Comparison of ENCODE assay signal across 9 cellular contexts in the genomic region with DNA sequence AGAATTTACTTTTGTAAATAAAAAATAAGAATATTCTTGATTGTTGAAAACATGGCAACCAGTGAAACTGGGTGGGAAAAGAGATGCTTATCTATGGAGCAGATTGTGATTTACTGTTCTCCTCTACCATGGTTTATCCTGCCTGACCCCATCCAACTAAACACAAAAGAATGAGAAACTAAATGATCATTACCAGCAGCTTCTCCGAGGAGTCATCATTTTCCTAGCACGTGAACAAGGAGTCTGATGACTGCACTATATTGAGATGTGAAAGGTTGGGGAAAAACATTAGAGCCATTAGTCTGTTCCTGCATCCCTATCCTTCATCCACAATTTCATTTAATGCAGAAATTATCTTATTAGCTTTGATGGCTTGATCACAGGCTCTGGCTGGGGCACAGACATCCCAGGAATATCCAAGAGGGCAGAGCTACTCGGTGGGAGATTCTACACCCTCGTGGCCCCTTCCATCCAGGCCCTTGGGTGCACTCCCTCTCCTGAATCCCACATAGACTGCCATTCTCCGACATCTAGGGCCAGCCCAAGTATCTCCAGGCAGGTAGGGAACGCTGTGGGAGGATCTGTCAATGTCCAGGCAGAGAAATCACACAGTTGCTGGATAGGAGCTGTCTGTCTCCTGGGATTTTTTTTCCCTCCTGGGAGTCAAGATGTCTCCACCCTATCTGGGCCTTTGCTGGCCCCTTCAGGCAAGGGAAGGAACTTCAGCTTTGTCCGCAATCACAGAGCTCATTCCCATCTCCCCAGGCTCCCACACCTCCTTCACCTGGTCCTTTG. TPM values are rescaled to one million over a fixed set of nuclear protein-coding genes. Genes with fewer than 3 reads are reported as not detected.
DNase-seq lines count a peak whose midpoint lies in the region; ATAC-seq and TF ChIP-seq lines count a peak whose summit lies in the region.
"Had no signal": no experiment of that assay in that cellular context is flagged by ENCODE, and none has a peak within 500 bp of the region (broad histone marks: within the 10 kb centered on the region; RNA-seq: fewer than 3 reads in every experiment).

No MANE protein-coding gene starts in this region.

- TF ChIP-seq CTCF in CD4-positive, alpha-beta T cell (IDR thresholded peaks at IDR 0.05), result peak; percentile 23
- TF ChIP-seq CTCF in GM20000 (IDR thresholded peaks at IDR 0.05; ENCODE audit: extremely low read depth, missing control alignments), result peak; percentile 62
- TF ChIP-seq CTCF in brain microvascular endothelial cell (IDR thresholded peaks at IDR 0.05; ENCODE audit: low read depth, low read length, missing control alignments), result peak; percentile 95
- peak; percentile 64 to 71 for TF ChIP-seq CTCF in left lung (IDR thresholded peaks at IDR 0.05)
- peak; percentile 74 for TF ChIP-seq CTCF in upper lobe of right lung (IDR thresholded peaks at IDR 0.05)

- no peak overlapping the region for H3K27ac ChIP-seq in CD4-positive, alpha-beta T cell (ENCODE audit: low read depth, low read length)
- H3K27ac ChIP-seq in brain microvascular endothelial cell (no peak overlapping the region), left lung (no peak overlapping the region), upper lobe of right lung (no peak overlapping the region)

- H3K9me3 ChIP-seq in CD4-positive, alpha-beta T cell (ENCODE audit: control insufficient read depth, low read length), result no peaks in the 10 kb centered on the region
- no peaks in the 10 kb centered on the region for H3K9me3 ChIP-seq in left lung
- no peaks in the 10 kb centered on the region for H3K9me3 ChIP-seq in upper lobe of right lung

- intact Hi-C loops in CD4-positive, alpha-beta T cell (cut with DNase I, micrococcal nuclease), result no loop called here
- intact Hi-C loops in left lung (cut with DNase I) (no loop called here), upper lobe of right lung (cut with DNase I) (no loop called here)

- H3K4me1 ChIP-seq in left lung (no peaks in the 10 kb centered on the region), upper lobe of right lung (no peaks in the 10 kb centered on the region)

- H3K36me3 ChIP-seq in brain microvascular endothelial cell (replicated peaks), result no peaks in the 10 kb centered on the region
- H3K36me3 ChIP-seq in left lung, result no peaks in the 10 kb centered on the region
- no peaks in the 10 kb centered on the region for H3K36me3 ChIP-seq in upper lobe of right lung

- H3K27me3 Mint-ChIP-seq in CD4-positive, alpha-beta T cell, result peaks cover 38% of the 10 kb centered on the region

- H3K4me3 ChIP-seq in brain microvascular endothelial cell (ENCODE audit: low read depth, low read length), result no peak overlapping the region
- no peak overlapping the region for H3K4me3 ChIP-seq in left lung
- H3K4me3 ChIP-seq in upper lobe of right lung, result no peak overlapping the region

- H3K9me3 Mint-ChIP-seq in CD4-positive, alpha-beta T cell, result no peaks in the 10 kb centered on the region

- POLR2A ChIA-PET in CD4-positive, alpha-beta T cell (lab: Charles Lee), result no interaction called here

- no peaks in the 10 kb centered on the region for H3K4me1 Mint-ChIP-seq in CD4-positive, alpha-beta T cell (ENCODE audit: low read depth)

- CTCF ChIA-PET in CD4-positive, alpha-beta T cell (lab: Charles Lee), result interaction anchor here (1.0 to 1.2 kb wide), 2 partner anchors 12 to 321 kb away, joined by 3 to 4 read pairs; no protein-coding TSS in a partner anchor

- H3K4me3 Mint-ChIP-seq in CD4-positive, alpha-beta T cell, result no peak overlapping the region

- no peak for DNase-seq in CD4-positive, alpha-beta T cell
- DNase-seq in GM20000 (ENCODE audit: low spot score) (peak; percentile 72), NCI-H524 (lab: John Stamatoyannopoulos, UW) (peak; percentile 82 to 92), brain microvascular endothelial cell (peak; percentile 49), left lung (no peak), upper lobe of right lung (no peak), T-helper 9 cell (no peak)
- DNase-seq: left cardiac atrium had no signal

- H3K27me3 ChIP-seq in CD4-positive, alpha-beta T cell (ENCODE audit: control insufficient read depth, insufficient read depth, low read length), result peaks cover 11% of the 10 kb centered on the region
- H3K27me3 ChIP-seq in brain microvascular endothelial cell (replicated peaks) (no peaks in the 10 kb centered on the region), left lung (peaks cover 0 to 14% of the 10 kb centered on the region in 2 donors), upper lobe of right lung (no peaks in the 10 kb centered on the region)

- H3K36me3 Mint-ChIP-seq in CD4-positive, alpha-beta T cell (ENCODE audit: low read depth), result no peaks in the 10 kb centered on the region

- H3K27ac Mint-ChIP-seq in CD4-positive, alpha-beta T cell, result no peak overlapping the region

- ATAC-seq in CD4-positive, alpha-beta T cell (ENCODE audit: poor library complexity), result no peak
- ATAC-seq in left lung (peak; percentile 93), upper lobe of right lung (peak; percentile 92), HG02973 (IDR thresholded peaks at IDR 0.05; ENCODE audit: unreplicated experiment) (no peak)

- in situ Hi-C loops in brain microvascular endothelial cell (cut with HindIII; ENCODE audit: low pct_ligation_motif_present, low sequenced_read_pairs), result no loop called here

RNA-seq across cellular contexts. Expression of gene DHRS4, which starts 43.3 kb away (rescaled TPM):
- 1 to 10 TPM; 6.6 to 6.7 TPM for total RNA-seq in CD4-positive, alpha-beta T cell
- total RNA-seq in left lung (10 to 100 TPM; 28.1 to 36.5 TPM), upper lobe of right lung (25.8 TPM)

Comparison
In these comparisons a context has a peak if more than half of its experiments do, and no peak if none do; other contexts are left out.
1. ATAC-seq: peak in left lung (single experiment) and upper lobe of right lung (single experiment); none in CD4-positive, alpha-beta T cell (single experiment) and HG02973 (single experiment).
2. DNase-seq: peak in GM20000 (single experiment), NCI-H524 (2 of 2) and brain microvascular endothelial cell (single experiment); none in CD4-positive, alpha-beta T cell (0 of 10), left lung (0 of 2), upper lobe of right lung (single experiment) and T-helper 9 cell (single experiment).
3. CTCF ChIP-seq: peak in every context shown above with its lines; median percentile 95 in brain microvascular endothelial cell; 74 in upper lobe of right lung; 68 in left lung; 62 in GM20000; 23 in CD4-positive, alpha-beta T cell.